Comparison of ENCODE assay signal across 1 cellular context in the genomic region with DNA sequence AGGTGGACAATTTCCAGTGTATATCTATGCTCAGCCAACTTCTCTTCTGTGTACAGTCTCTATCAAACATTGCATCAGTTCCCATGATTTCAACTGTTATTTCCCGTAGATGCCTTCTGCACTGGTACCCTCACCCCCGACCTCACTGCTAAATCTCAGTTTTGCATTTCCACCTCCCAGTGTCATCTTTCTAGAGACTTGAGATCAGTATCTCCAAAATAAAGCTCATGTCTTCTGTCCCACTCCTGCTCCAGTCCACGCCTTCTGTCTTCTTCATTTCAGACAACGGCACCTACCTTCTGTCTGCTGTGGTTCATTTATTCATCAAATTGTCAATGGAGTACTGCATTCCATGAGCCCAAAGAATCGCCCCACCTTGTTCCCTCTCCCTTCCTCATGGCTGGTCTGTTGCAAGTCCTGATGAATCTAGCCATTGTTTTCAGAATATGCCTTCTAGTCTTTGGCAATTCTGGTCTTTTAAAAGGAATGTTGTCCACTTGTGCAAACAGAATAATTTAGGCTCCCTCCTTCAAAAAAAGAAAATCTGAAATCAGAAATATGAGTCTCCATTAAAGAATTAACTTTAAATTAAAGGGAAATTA.
TF ChIP-seq lines count a peak whose summit lies in the region.

No MANE protein-coding gene starts in this region.

TF ChIP-seq in WTC11, 78 proteins besides CTCF, POLR2A, EP300 and RAD21 (continued from another document):
- TF ChIP-seq, protein P1, sequence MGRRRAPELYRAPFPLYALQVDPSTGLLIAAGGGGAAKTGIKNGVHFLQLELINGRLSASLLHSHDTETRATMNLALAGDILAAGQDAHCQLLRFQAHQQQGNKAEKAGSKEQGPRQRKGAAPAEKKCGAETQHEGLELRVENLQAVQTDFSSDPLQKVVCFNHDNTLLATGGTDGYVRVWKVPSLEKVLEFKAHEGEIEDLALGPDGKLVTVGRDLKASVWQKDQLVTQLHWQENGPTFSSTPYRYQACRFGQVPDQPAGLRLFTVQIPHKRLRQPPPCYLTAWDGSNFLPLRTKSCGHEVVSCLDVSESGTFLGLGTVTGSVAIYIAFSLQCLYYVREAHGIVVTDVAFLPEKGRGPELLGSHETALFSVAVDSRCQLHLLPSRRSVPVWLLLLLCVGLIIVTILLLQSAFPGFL (CRISPR knock-in tag; IDR thresholded peaks at IDR 0.05; ENCODE audit: borderline replicate concordance) = no peak
- TF ChIP-seq IRF2 (CRISPR knock-in tag; IDR thresholded peaks at IDR 0.05; ENCODE audit: borderline replicate concordance, low read depth) (no peak), ELF4 (CRISPR knock-in tag; IDR thresholded peaks at IDR 0.05; ENCODE audit: low read depth) (no peak), ZNF416 (CRISPR knock-in tag; IDR thresholded peaks at IDR 0.05) (no peak), NFATC4 (CRISPR knock-in tag; IDR thresholded peaks at IDR 0.05) (no peak), GABPB1 (CRISPR knock-in tag; IDR thresholded peaks at IDR 0.05) (peak; percentile 51; the same call in 1 of the 2 replicates)
- TF ChIP-seq, protein P2, sequence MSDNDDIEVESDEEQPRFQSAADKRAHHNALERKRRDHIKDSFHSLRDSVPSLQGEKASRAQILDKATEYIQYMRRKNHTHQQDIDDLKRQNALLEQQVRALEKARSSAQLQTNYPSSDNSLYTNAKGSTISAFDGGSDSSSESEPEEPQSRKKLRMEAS (CRISPR knock-in tag; IDR thresholded peaks at IDR 0.05) = no peak
